ENCODE assay signal across 1 cellular context in genomic region chr1:111202707-111203623, GRCh38.
TF ChIP-seq lines count a peak whose summit lies in the region.

No MANE protein-coding gene starts in this region.

TF ChIP-seq in GM12878, 131 proteins besides CTCF, POLR2A, EP300 and RAD21 (continued from another document and continues in another):
- TF ChIP-seq ZNF384 (IDR thresholded peaks at IDR 0.05; ENCODE audit: borderline replicate concordance, low read depth, low read length), result no peak
- TF ChIP-seq ZBTB33 (IDR thresholded peaks at IDR 0.05), result no peak
- TF ChIP-seq DPF2 (IDR thresholded peaks at IDR 0.05), result no peak
- no peak for TF ChIP-seq SP1 (IDR thresholded peaks at IDR 0.05; ENCODE audit: low read depth, low read length)
- TF ChIP-seq POLR2AphosphoS2 (IDR thresholded peaks at IDR 0.05; ENCODE audit: low read depth, low read length), result no peak; the same call in 1 of the 2 replicates
- TF ChIP-seq RAD51 (IDR thresholded peaks at IDR 0.05), result no peak
- TF ChIP-seq ZNF687 (IDR thresholded peaks at IDR 0.05), result peak; percentile 55; the same call in 1 of the 2 replicates
- TF ChIP-seq BHLHE40 (IDR thresholded peaks at IDR 0.05; ENCODE audit: borderline replicate concordance in 1 of 2, low read depth in 2 of 2, low read length in 1 of 2), result 0 out of 4 replicates have a peak, but pooled peaks of 1 of the 2 experiments have one; percentile 15
- no peak for TF ChIP-seq CBFB (IDR thresholded peaks at IDR 0.05; ENCODE audit: low read depth)
- no peak for TF ChIP-seq NFYA (IDR thresholded peaks at IDR 0.05; ENCODE audit: borderline replicate concordance, low read depth, low read length)
- TF ChIP-seq EGR1 (IDR thresholded peaks at IDR 0.05; ENCODE audit: borderline replicate concordance in 1 of 2, low read depth in 2 of 2, low read length in 2 of 2), result no peak
- no peak for TF ChIP-seq E2F8 (IDR thresholded peaks at IDR 0.05; ENCODE audit: low read depth, partially characterized antibody)
- peak; percentile 75 for TF ChIP-seq RELB (IDR thresholded peaks at IDR 0.05; ENCODE audit: low read depth)
- TF ChIP-seq CUX1 (IDR thresholded peaks at IDR 0.05; ENCODE audit: insufficient replicate concordance, low read depth, low read length), result no peak
- TF ChIP-seq ZNF622 (IDR thresholded peaks at IDR 0.05), result no peak
- TF ChIP-seq HSF1 (IDR thresholded peaks at IDR 0.05; ENCODE audit: low read depth, low read length), result no peak
- TF ChIP-seq RELA (IDR thresholded peaks at IDR 0.05; ENCODE audit: borderline replicate concordance, partially characterized antibody), result peak; percentile 22
- TF ChIP-seq TCF7 (IDR thresholded peaks at IDR 0.05; ENCODE audit: borderline replicate concordance), result no peak
- TF ChIP-seq SREBF2 (IDR thresholded peaks at IDR 0.05; ENCODE audit: low read length), result no peak
- no peak for TF ChIP-seq SMARCA5 (IDR thresholded peaks at IDR 0.05)
- no peak for TF ChIP-seq MAX (IDR thresholded peaks at IDR 0.05; ENCODE audit: low read depth, low read length)
- TF ChIP-seq ATF2 (IDR thresholded peaks at IDR 0.05; ENCODE audit: low read length), result no peak
- peak; percentile 61 for TF ChIP-seq IKZF1 (conservative IDR thresholded peaks at IDR 0.05)
- no peak for TF ChIP-seq BCL11A (IDR thresholded peaks at IDR 0.05; ENCODE audit: low read depth, low read length)
- TF ChIP-seq ELK1 (IDR thresholded peaks at IDR 0.05; ENCODE audit: low read depth, low read length), result no peak
- TF ChIP-seq ESRRA (IDR thresholded peaks at IDR 0.05; ENCODE audit: low read length), result no peak
- TF ChIP-seq SPI1 (IDR thresholded peaks at IDR 0.05; ENCODE audit: borderline replicate concordance, insufficient read depth, low read depth, low read length), result peak; percentile 46; the same call in 1 of the 2 replicates
- 0 out of 2 replicates have a peak, but pooled peaks have one; percentile 21 for TF ChIP-seq ZBTB40 (IDR thresholded peaks at IDR 0.05; ENCODE audit: borderline replicate concordance)
